Comparison of ENCODE assay signal across 18 cellular contexts in genomic region chr14:72906879-72907278, GRCh38. TPM values are rescaled to one million over a fixed set of nuclear protein-coding genes. Genes with fewer than 3 reads are reported as not detected.
DNase-seq lines count a peak whose midpoint lies in the region; ATAC-seq and FAIRE-seq lines count a peak whose summit lies in the region.
"Had no signal": no experiment of that assay in that cellular context is flagged by ENCODE, and none has a peak within 500 bp of the region (broad histone marks: within the 10 kb centered on the region; RNA-seq: fewer than 3 reads in every experiment).

No MANE protein-coding gene starts in this region.

- intact Hi-C loops in activated T-helper 1 cell treated with anti-CD3 and anti-CD28 coated beads, Interleukin-12 subunit alpha, Interleukin-12 subunit beta, Interleukin-2, Interleukin-4 antibody, amounts not matched to agents 30 ng/mL and 10 ng/mL and 1 ng/mL, durations not matched to agents 14 hours and 24 hours and 36 hours (cut with micrococcal nuclease), result loop anchor here (5.0 kb wide), 1 partner anchor 465 kb away; no protein-coding TSS in a partner anchor

- H3K27me3 Mint-ChIP-seq in activated T-helper 1 cell treated with anti-CD3 and anti-CD28 coated beads, Interleukin-12 subunit alpha, Interleukin-12 subunit beta, Interleukin-2, Interleukin-4 antibody, amounts not matched to agents 30 ng/mL and 10 ng/mL and 1 ng/mL, durations not matched to agents 14 hours and 24 hours and 36 hours (ENCODE audit: insufficient read depth), result peaks cover 19% of the 10 kb centered on the region
- H3K27me3 Mint-ChIP-seq: activated naive CD4-positive, alpha-beta T cell treated with anti-CD3 and anti-CD28 coated beads, Interleukin-2, amount 50 U/mL, for 24 hours had no signal

- H3K9me3 Mint-ChIP-seq in activated T-helper 1 cell treated with anti-CD3 and anti-CD28 coated beads, Interleukin-12 subunit alpha, Interleukin-12 subunit beta, Interleukin-2, Interleukin-4 antibody, amounts not matched to agents 30 ng/mL and 10 ng/mL and 1 ng/mL, durations not matched to agents 14 hours and 24 hours and 36 hours, result no peaks in the 10 kb centered on the region
- H3K9me3 Mint-ChIP-seq: activated naive CD4-positive, alpha-beta T cell treated with anti-CD3 and anti-CD28 coated beads, Interleukin-2, amount 50 U/mL, for 24 hours had no signal

- H3K9me3 ChIP-seq in ES-I3 (ENCODE audit: control insufficient read depth, insufficient read depth, low read length), result no peaks in the 10 kb centered on the region
- H3K9me3 ChIP-seq: thoracic aorta had no signal

- H3K9ac ChIP-seq in ES-I3 (ENCODE audit: low read depth, low read length), result peak overlapping the region; percentile 3; the same call in 1 of the 2 replicates

- no peaks in the 10 kb centered on the region for H3K36me3 ChIP-seq in ES-I3 (ENCODE audit: insufficient read depth, low read length)
- H3K36me3 ChIP-seq: thoracic aorta had no signal

- H3K4me3 Mint-ChIP-seq in activated T-helper 1 cell treated with anti-CD3 and anti-CD28 coated beads, Interleukin-12 subunit alpha, Interleukin-12 subunit beta, Interleukin-2, Interleukin-4 antibody, amounts not matched to agents 30 ng/mL and 10 ng/mL and 1 ng/mL, durations not matched to agents 14 hours and 24 hours and 36 hours, result no peak overlapping the region
- H3K4me3 Mint-ChIP-seq: activated naive CD4-positive, alpha-beta T cell treated with anti-CD3 and anti-CD28 coated beads, Interleukin-2, amount 50 U/mL, for 24 hours; T-helper 17 cell had no signal

- no peaks in the 10 kb centered on the region for H3K36me3 Mint-ChIP-seq in activated T-helper 1 cell treated with anti-CD3 and anti-CD28 coated beads, Interleukin-12 subunit alpha, Interleukin-12 subunit beta, Interleukin-2, Interleukin-4 antibody, amounts not matched to agents 30 ng/mL and 10 ng/mL and 1 ng/mL, durations not matched to agents 14 hours and 24 hours and 36 hours (ENCODE audit: low read depth)
- H3K36me3 Mint-ChIP-seq: activated naive CD4-positive, alpha-beta T cell treated with anti-CD3 and anti-CD28 coated beads, Interleukin-2, amount 50 U/mL, for 24 hours had no signal

- DNase-seq in HTR-8/SVneo (ENCODE audit: insufficient read length, low spot score), result no peak
- no peak for DNase-seq in activated T-helper 1 cell treated with anti-CD3 and anti-CD28 coated beads, Interleukin-12 subunit alpha, Interleukin-12 subunit beta, Interleukin-2, Interleukin-4 antibody, amounts not matched to agents 30 ng/mL and 10 ng/mL and 1 ng/mL, durations not matched to agents 14 hours and 24 hours and 36 hours (ENCODE audit: low spot score)
- peak; percentile 31 for DNase-seq in renal cortical epithelial cell (ENCODE audit: low read depth)
- DNase-seq in NCI-H82 treated with DMSO at 0.1 percent for 48 hours (lab: John Stamatoyannopoulos, UW; ENCODE audit: unreplicated experiment), result no peak
- no peak for DNase-seq in activated CD4-positive, CD25-positive, alpha-beta regulatory T cell treated with anti-CD3 and anti-CD28 coated beads, Interleukin-2, amount 50 U/mL, for 72 hours
- DNase-seq: activated CD4-positive, alpha-beta T cell treated with anti-CD3 and anti-CD28 coated beads for 1 hour; C1 segment of cervical spinal cord; effector memory CD4-positive, alpha-beta T cell; hippocampal formation; NCI-H1092; NCI-H2107; NCI-H526; occipital lobe; T-helper 17 cell had no signal

- H3K4me1 Mint-ChIP-seq in activated T-helper 1 cell treated with anti-CD3 and anti-CD28 coated beads, Interleukin-12 subunit alpha, Interleukin-12 subunit beta, Interleukin-2, Interleukin-4 antibody, amounts not matched to agents 30 ng/mL and 10 ng/mL and 1 ng/mL, durations not matched to agents 14 hours and 24 hours and 36 hours (ENCODE audit: low read depth), result peaks cover 31% of the 10 kb centered on the region
- H3K4me1 Mint-ChIP-seq: activated naive CD4-positive, alpha-beta T cell treated with anti-CD3 and anti-CD28 coated beads, Interleukin-2, amount 50 U/mL, for 24 hours had no signal

- no peak for ATAC-seq in GM19324 (IDR thresholded peaks at IDR 0.05; ENCODE audit: low FRiP score, unreplicated experiment)
- ATAC-seq: T-helper 17 cell had no signal

- peak; percentile 54 for FAIRE-seq in HTR-8/SVneo (lab: Jason Lieb, UNC)

- peak overlapping the region; percentile 30 for H3K27ac Mint-ChIP-seq in activated T-helper 1 cell treated with anti-CD3 and anti-CD28 coated beads, Interleukin-12 subunit alpha, Interleukin-12 subunit beta, Interleukin-2, Interleukin-4 antibody, amounts not matched to agents 30 ng/mL and 10 ng/mL and 1 ng/mL, durations not matched to agents 14 hours and 24 hours and 36 hours
- H3K27ac Mint-ChIP-seq: activated naive CD4-positive, alpha-beta T cell treated with anti-CD3 and anti-CD28 coated beads, Interleukin-2, amount 50 U/mL, for 24 hours; T-helper 17 cell had no signal

- peaks cover 20% of the 10 kb centered on the region for H3K4me1 ChIP-seq in ES-I3 (ENCODE audit: insufficient read depth, low read length)

RNA-seq across cellular contexts. Expression of gene DPF3, which starts 13.0 kb away (rescaled TPM):
- total RNA-seq in activated T-helper 1 cell treated with anti-CD3 and anti-CD28 coated beads, Interleukin-12 subunit alpha, Interleukin-12 subunit beta, Interleukin-2, Interleukin-4 antibody, amounts not matched to agents 30 ng/mL and 10 ng/mL and 1 ng/mL, durations not matched to agents 14 hours and 24 hours and 36 hours, result 2.8 and 4.3 TPM in 2 replicates
- total RNA-seq in renal cortical epithelial cell, result 3.0 TPM in 2 replicates

RNA-seq across cellular contexts. Expression of gene DCAF4, which starts 19.4 kb away (rescaled TPM):
- 17.1 and 20.4 TPM in 2 replicates for total RNA-seq in activated T-helper 1 cell treated with anti-CD3 and anti-CD28 coated beads, Interleukin-12 subunit alpha, Interleukin-12 subunit beta, Interleukin-2, Interleukin-4 antibody, amounts not matched to agents 30 ng/mL and 10 ng/mL and 1 ng/mL, durations not matched to agents 14 hours and 24 hours and 36 hours
- total RNA-seq in renal cortical epithelial cell, result 42.7 and 45.6 TPM in 2 replicates
